In genomic region chr12:95545303-95545702, GRCh38 we compare ENCODE assay signal across 16 cellular contexts. TPM values are rescaled to one million over a fixed set of nuclear protein-coding genes. Genes with fewer than 3 reads are reported as not detected.
"Had no signal": no experiment of that assay in that cellular context is flagged by ENCODE, and none has a peak within 500 bp of the region (broad histone marks: within the 10 kb centered on the region; RNA-seq: fewer than 3 reads in every experiment).

No MANE protein-coding gene starts in this region.

- H3K36me3 ChIP-seq: gastrocnemius medialis, heart left ventricle, right lobe of liver, transverse colon, vagina had no signal

- H3K27ac Mint-ChIP-seq: activated T-helper 17 cell treated with anti-CD3 and anti-CD28 coated beads, Interleukin-2, amount 50 U/mL, for 72 hours; natural killer cell treated with Interleukin-12 subunit alpha and Interleukin-12 subunit beta and Interleukin-15 and Interleukin-18, amount 100 ng/mL, for 72 hours had no signal

- H3K27me3 ChIP-seq: vagina had no signal

- H3K27ac ChIP-seq: gastrocnemius medialis, heart left ventricle, right lobe of liver, transverse colon, vagina had no signal

- DNase-seq: activated CD4-positive, alpha-beta T cell treated with anti-CD3 and anti-CD28 coated beads for 1 hour; activated CD4-positive, alpha-beta T cell treated with anti-CD3 and anti-CD28 coated beads, Interleukin-2, amount 50 U/mL, for 4 hours; activated naive CD4-positive, alpha-beta T cell treated with Interleukin-2 at 50 U/mL for 16 hours; activated T-cell treated with anti-CD3 and anti-CD28 coated beads for 4 hours; anterior cingulate cortex; effector memory CD4-positive, alpha-beta T cell; gastrocnemius medialis; heart left ventricle; right lobe of liver; stimulated activated naive CD8-positive, alpha-beta T cell treated with anti-CD3 and anti-CD28 coated beads, Interleukin-15, Interleukin-2, amounts not matched to agents 100 U/mL and 50 U/mL, for 24 hours; T1000; transverse colon had no signal

- H3K9me3 Mint-ChIP-seq: activated T-helper 17 cell treated with anti-CD3 and anti-CD28 coated beads, Interleukin-2, amount 50 U/mL, for 72 hours; natural killer cell treated with Interleukin-12 subunit alpha and Interleukin-12 subunit beta and Interleukin-15 and Interleukin-18, amount 100 ng/mL, for 72 hours had no signal

- H3K9me3 ChIP-seq: right lobe of liver, transverse colon, vagina had no signal

- H3K4me1 ChIP-seq: gastrocnemius medialis, vagina had no signal

- H3K4me3 Mint-ChIP-seq: activated T-helper 17 cell treated with anti-CD3 and anti-CD28 coated beads, Interleukin-2, amount 50 U/mL, for 72 hours; natural killer cell treated with Interleukin-12 subunit alpha and Interleukin-12 subunit beta and Interleukin-15 and Interleukin-18, amount 100 ng/mL, for 72 hours had no signal

- H3K36me3 Mint-ChIP-seq: natural killer cell treated with Interleukin-12 subunit alpha and Interleukin-12 subunit beta and Interleukin-15 and Interleukin-18, amount 100 ng/mL, for 72 hours had no signal

- H3K4me2 ChIP-seq: smooth muscle cell had no signal

- H3K4me3 ChIP-seq: gastrocnemius medialis, heart left ventricle, right lobe of liver, smooth muscle cell, transverse colon, vagina had no signal

- H3K4me1 Mint-ChIP-seq: activated T-helper 17 cell treated with anti-CD3 and anti-CD28 coated beads, Interleukin-2, amount 50 U/mL, for 72 hours had no signal

RNA-seq across cellular contexts. Expression of gene USP44, which starts 6.0 kb away (rescaled TPM):
- total RNA-seq: smooth muscle cell had no signal
